Comparison of ENCODE assay signal across 1 cellular context in genomic region chr2:218216674-218217365, GRCh38.
TF ChIP-seq lines count a peak whose summit lies in the region.

Gene ARPC2 (plus strand): TSS chr2:218217189. CDS start chr2:218217471, 282 bp downstream.

TF ChIP-seq in SK-N-SH, 30 proteins besides CTCF, POLR2A, EP300 and RAD21 (continued from another document):
- TF ChIP-seq REST (IDR thresholded peaks at IDR 0.05; ENCODE audit: low read depth, low read length) (no peak), USF2 (IDR thresholded peaks at IDR 0.05; ENCODE audit: borderline replicate concordance, low read depth, low read length) (no peak), SIN3A (IDR thresholded peaks at IDR 0.05; ENCODE audit: borderline replicate concordance, low read depth, low read length) (peak; percentile 60; the same call in 1 of the 2 replicates), IRF3 (IDR thresholded peaks at IDR 0.05; ENCODE audit: low read depth, low read length) (no peak), ELF1 (IDR thresholded peaks at IDR 0.05) (peak; percentile 85), TCF12 (IDR thresholded peaks at IDR 0.05) (no peak), YY1 (IDR thresholded peaks at IDR 0.05; ENCODE audit: low read depth) (0 out of 2 replicates have a peak, but pooled peaks have one; percentile 46), POLR2AphosphoS5 (IDR thresholded peaks at IDR 0.05; ENCODE audit: low read depth, low read length) (peak; percentile 66), FOXM1 (IDR thresholded peaks at IDR 0.05; ENCODE audit: low read depth) (no peak), FOSL2 (IDR thresholded peaks at IDR 0.05; ENCODE audit: borderline replicate concordance, low read depth) (no peak), EZH2phosphoT487 (IDR thresholded peaks at IDR 0.05; ENCODE audit: borderline replicate concordance, low read depth) (no peak)
